Comparison of ENCODE assay signal across 1 cellular context in the genomic region with DNA sequence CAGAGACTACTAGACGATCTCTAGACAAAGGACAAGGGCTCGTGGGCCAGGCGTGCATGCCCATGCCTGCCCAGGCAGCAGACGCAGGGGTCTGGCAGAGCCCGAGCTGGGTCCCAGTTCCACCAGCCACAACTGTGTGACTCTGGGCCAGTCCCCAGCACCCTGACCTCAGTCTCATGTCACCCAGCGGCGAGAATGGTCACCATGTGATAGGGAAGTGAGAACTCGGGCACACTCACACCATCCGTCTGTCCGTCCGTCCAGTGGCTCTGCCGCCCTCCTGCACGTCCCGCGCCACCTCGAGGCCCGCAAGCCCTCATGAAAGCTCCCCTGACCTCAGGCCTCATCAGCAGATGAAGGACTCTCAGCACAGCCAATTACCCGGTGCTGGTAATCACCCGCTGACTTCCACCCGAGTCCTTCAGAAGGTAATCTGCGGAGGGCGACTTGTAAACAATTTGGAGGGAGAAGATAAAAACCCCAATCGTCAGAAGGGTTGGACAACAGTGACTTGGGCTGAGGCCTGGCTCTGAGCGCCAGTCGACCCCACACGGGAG.
TF ChIP-seq lines count a peak whose summit lies in the region.

No MANE protein-coding gene starts in this region.

TF ChIP-seq in K562, 482 proteins besides CTCF, POLR2A, EP300 and RAD21 (continued from another document):
- no peak for TF ChIP-seq MCM7 (IDR thresholded peaks at IDR 0.05)
- TF ChIP-seq ZNF785 (CRISPR knock-in tag; IDR thresholded peaks at IDR 0.05), result no peak
- peak; percentile 60 for TF ChIP-seq CBFA2T3 (IDR thresholded peaks at IDR 0.05)
- TF ChIP-seq, protein P1, sequence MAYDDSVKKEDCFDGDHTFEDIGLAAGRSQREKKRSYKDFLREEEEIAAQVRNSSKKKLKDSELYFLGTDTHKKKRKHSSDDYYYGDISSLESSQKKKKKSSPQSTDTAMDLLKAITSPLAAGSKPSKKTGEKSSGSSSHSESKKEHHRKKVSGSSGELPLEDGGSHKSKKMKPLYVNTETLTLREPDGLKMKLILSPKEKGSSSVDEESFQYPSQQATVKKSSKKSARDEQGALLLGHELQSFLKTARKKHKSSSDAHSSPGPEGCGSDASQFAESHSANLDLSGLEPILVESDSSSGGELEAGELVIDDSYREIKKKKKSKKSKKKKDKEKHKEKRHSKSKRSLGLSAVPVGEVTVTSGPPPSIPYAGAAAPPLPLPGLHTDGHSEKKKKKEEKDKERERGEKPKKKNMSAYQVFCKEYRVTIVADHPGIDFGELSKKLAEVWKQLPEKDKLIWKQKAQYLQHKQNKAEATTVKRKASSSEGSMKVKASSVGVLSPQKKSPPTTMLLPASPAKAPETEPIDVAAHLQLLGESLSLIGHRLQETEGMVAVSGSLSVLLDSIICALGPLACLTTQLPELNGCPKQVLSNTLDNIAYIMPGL (CRISPR knock-in tag; IDR thresholded peaks at IDR 0.05), result no peak
- TF ChIP-seq ZNF395 (CRISPR knock-in tag; IDR thresholded peaks at IDR 0.05), result no peak
- TF ChIP-seq ATF2 (CRISPR knock-in tag; IDR thresholded peaks at IDR 0.05), result no peak
- TF ChIP-seq TAL1 (IDR thresholded peaks at IDR 0.05), result peak; percentile 33; the same call in 1 of the 2 replicates
- no peak for TF ChIP-seq SMAD3 (CRISPR knock-in tag; conservative IDR thresholded peaks at IDR 0.05)
- TF ChIP-seq, protein P2, sequence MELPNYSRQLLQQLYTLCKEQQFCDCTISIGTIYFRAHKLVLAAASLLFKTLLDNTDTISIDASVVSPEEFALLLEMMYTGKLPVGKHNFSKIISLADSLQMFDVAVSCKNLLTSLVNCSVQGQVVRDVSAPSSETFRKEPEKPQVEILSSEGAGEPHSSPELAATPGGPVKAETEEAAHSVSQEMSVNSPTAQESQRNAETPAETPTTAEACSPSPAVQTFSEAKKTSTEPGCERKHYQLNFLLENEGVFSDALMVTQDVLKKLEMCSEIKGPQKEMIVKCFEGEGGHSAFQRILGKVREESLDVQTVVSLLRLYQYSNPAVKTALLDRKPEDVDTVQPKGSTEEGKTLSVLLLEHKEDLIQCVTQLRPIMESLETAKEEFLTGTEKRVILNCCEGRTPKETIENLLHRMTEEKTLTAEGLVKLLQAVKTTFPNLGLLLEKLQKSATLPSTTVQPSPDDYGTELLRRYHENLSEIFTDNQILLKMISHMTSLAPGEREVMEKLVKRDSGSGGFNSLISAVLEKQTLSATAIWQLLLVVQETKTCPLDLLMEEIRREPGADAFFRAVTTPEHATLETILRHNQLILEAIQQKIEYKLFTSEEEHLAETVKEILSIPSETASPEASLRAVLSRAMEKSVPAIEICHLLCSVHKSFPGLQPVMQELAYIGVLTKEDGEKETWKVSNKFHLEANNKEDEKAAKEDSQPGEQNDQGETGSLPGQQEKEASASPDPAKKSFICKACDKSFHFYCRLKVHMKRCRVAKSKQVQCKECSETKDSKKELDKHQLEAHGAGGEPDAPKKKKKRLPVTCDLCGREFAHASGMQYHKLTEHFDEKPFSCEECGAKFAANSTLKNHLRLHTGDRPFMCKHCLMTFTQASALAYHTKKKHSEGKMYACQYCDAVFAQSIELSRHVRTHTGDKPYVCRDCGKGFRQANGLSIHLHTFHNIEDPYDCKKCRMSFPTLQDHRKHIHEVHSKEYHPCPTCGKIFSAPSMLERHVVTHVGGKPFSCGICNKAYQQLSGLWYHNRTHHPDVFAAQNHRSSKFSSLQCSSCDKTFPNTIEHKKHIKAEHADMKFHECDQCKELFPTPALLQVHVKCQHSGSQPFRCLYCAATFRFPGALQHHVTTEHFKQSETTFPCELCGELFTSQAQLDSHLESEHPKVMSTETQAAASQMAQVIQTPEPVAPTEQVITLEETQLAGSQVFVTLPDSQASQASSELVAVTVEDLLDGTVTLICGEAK (IDR thresholded peaks at IDR 0.05), result no peak
- TF ChIP-seq, protein P2 (CRISPR knock-in tag; IDR thresholded peaks at IDR 0.05), result no peak
- TF ChIP-seq ZNF695 (CRISPR knock-in tag; IDR thresholded peaks at IDR 0.05), result no peak
- TF ChIP-seq CBFA2T2 (conservative IDR thresholded peaks at IDR 0.05), result peak; percentile 37; the same call in 1 of the 2 replicates
- no peak for TF ChIP-seq ZNF77 (CRISPR knock-in tag; IDR thresholded peaks at IDR 0.05)
- TF ChIP-seq EZH2 (IDR thresholded peaks at IDR 0.05; ENCODE audit: borderline replicate concordance, low read depth, low read length), result no peak
- no peak for TF ChIP-seq ZNF609 (CRISPR knock-in tag; IDR thresholded peaks at IDR 0.05; ENCODE audit: borderline replicate concordance)
